ENCODE assay signal across 9 cellular contexts in the genomic region with DNA sequence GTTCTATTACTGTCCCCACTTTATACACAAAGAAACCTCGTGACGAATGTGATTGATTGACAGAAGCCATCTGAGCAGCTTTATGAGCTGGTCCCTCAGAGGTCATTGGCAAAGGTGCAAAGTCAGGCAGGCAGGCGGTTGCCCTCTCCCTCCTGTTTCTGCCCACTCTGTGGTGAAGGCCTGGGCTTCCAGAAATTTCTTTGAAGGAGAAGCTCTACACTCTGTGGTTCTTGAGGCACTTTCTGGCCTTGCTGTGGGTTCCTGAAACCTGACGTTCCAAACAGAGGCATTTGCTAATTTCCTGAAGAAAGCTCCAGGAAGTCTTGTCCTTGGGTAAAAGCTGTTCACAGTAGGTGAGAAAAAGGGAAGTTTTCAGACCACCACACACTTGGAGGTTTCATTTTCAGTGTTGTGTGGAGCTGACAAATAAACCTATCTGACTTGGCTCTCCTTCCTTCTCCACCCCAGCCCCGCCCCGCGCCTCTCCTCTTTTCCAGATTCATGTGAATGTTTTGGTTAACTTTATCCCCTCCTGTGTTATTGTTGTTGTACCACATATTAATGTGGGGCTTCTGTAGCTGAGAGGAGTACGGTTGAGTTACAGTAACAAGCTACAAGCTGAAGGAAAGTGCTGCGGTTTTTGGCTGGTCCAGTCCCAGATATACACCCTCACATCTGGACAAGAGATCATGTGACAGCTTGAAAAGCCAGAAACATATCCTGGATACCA.
A peak's percentile ranks its signal among the peaks of the same experiment; 100 is the strongest.
DNase-seq lines count a peak whose midpoint lies in the region; ATAC-seq and TF ChIP-seq lines count a peak whose summit lies in the region.
"Had no signal": no experiment of that assay in that cellular context is flagged by ENCODE, and none has a peak within 500 bp of the region (broad histone marks: within the 10 kb centered on the region; RNA-seq: fewer than 3 reads in every experiment).

No MANE protein-coding gene starts in this region.

- no peak for TF ChIP-seq EP300 in stomach (IDR thresholded peaks at IDR 0.05)

- H3K27me3 ChIP-seq in stomach = no peaks in the 10 kb centered on the region

- TF ChIP-seq CTCF in stomach (IDR thresholded peaks at IDR 0.05) (no peak), glutamatergic neuron (IDR thresholded peaks at IDR 0.05; ENCODE audit: partially characterized antibody, unreplicated experiment) (no peak)

- TF ChIP-seq POLR2A in stomach (IDR thresholded peaks at IDR 0.05) = no peak

- no peaks in the 10 kb centered on the region for H3K27me3 Mint-ChIP-seq in glutamatergic neuron (ENCODE audit: unreplicated experiment)

- DNase-seq in GF-D8 (lab: John Stamatoyannopoulos, UW) (peak; percentile 94), NOMO-1 treated with DMSO at 0.1 percent for 48 hours (lab: John Stamatoyannopoulos, UW; ENCODE audit: unreplicated experiment) (peak; percentile 85), fibroblast of gingiva (ENCODE audit: low read depth) (peak; percentile 73), stomach (peak; percentile 32), HT-29 (ENCODE audit: low spot score) (no peak), glutamatergic neuron (no peak)
- DNase-seq in activated CD4-positive, CD25-positive, alpha-beta regulatory T cell treated with anti-CD3 and anti-CD28 coated beads, Interleukin-2, amount 50 U/mL, for 72 hours = no peak

- no peak overlapping the region for H3K4me3 ChIP-seq in stomach

- H3K36me3 Mint-ChIP-seq in glutamatergic neuron (ENCODE audit: unreplicated experiment) = no peaks in the 10 kb centered on the region

- WGBS in stomach, 5 donors = 32 to 50% (median 37%) methylated on average over 9 of the region's 9 CpGs

- H3K4me3 Mint-ChIP-seq in glutamatergic neuron (ENCODE audit: unreplicated experiment) = no peak overlapping the region
- H3K4me3 Mint-ChIP-seq: central memory CD8-positive, alpha-beta T cell had no signal

- H3K9me3 ChIP-seq in stomach = no peaks in the 10 kb centered on the region

- H3K27ac Mint-ChIP-seq in glutamatergic neuron (ENCODE audit: unreplicated experiment) = no peak overlapping the region

- intact Hi-C loops in stomach (cut with DNase I; ENCODE audit: low total_unique reads) = no loop called here

- peak overlapping the region in 3 of 5 donors; percentile 26 to 50 (median 50) for H3K27ac ChIP-seq in stomach

- ATAC-seq in GM21825 (IDR thresholded peaks at IDR 0.05; ENCODE audit: unreplicated experiment) = peak; percentile 67

- H3K4me1 ChIP-seq in stomach = peaks cover 0 to 15% (median 12%) of the 10 kb centered on the region in 4 donors

- no peaks in the 10 kb centered on the region for H3K9me3 Mint-ChIP-seq in glutamatergic neuron (ENCODE audit: unreplicated experiment)
- H3K9me3 Mint-ChIP-seq: central memory CD8-positive, alpha-beta T cell had no signal

- H3K4me1 Mint-ChIP-seq in glutamatergic neuron (ENCODE audit: low read depth, unreplicated experiment) = no peaks in the 10 kb centered on the region

- H3K36me3 ChIP-seq in stomach = no peaks in the 10 kb centered on the region

Comparison
In these comparisons a context has a peak if more than half of its experiments do, and no peak if none do; other contexts are left out.
1. DNase-seq: peak in GF-D8 (single experiment), NOMO-1 treated with DMSO at 0.1 percent for 48 hours (single experiment), fibroblast of gingiva (single experiment) and stomach (single experiment); none in HT-29 (single experiment), glutamatergic neuron (single experiment) and activated CD4-positive, CD25-positive, alpha-beta regulatory T cell treated with anti-CD3 and anti-CD28 coated beads, Interleukin-2, amount 50 U/mL, for 72 hours (single experiment).